In genomic region chr13:99104396-99104795, GRCh38 we compare ENCODE assay signal across 17 cellular contexts.
DNase-seq lines count a peak whose midpoint lies in the region; ATAC-seq, FAIRE-seq and TF ChIP-seq lines count a peak whose summit lies in the region.
"Had no signal": no experiment of that assay in that cellular context is flagged by ENCODE, and none has a peak within 500 bp of the region (broad histone marks: within the 10 kb centered on the region; RNA-seq: fewer than 3 reads in every experiment).

No MANE protein-coding gene starts in this region.

- no peaks in the 10 kb centered on the region for H4K20me1 ChIP-seq in neural progenitor cell (ENCODE audit: low read depth)
- H4K20me1 ChIP-seq: BLaER1 had no signal

- no peaks in the 10 kb centered on the region for H3K9me3 ChIP-seq in neural progenitor cell (ENCODE audit: low read depth)
- no peaks in the 10 kb centered on the region for H3K9me3 ChIP-seq in naive thymus-derived CD4-positive, alpha-beta T cell (ENCODE audit: control insufficient read depth in 2 of 3, low read length in 3 of 3)
- H3K9me3 ChIP-seq: BLaER1, Caco-2 had no signal

- no peaks in the 10 kb centered on the region for H3F3A ChIP-seq in neural progenitor cell (ENCODE audit: low read depth)

- peaks cover 9% of the 10 kb centered on the region for H3K4me1 Mint-ChIP-seq in neural progenitor cell
- peaks cover 0 to 14% (median 4%) of the 10 kb centered on the region in 7 donors for H3K4me1 Mint-ChIP-seq in naive thymus-derived CD4-positive, alpha-beta T cell

- no peaks in the 10 kb centered on the region for H3K36me3 ChIP-seq in neural progenitor cell
- no peaks in the 10 kb centered on the region for H3K36me3 ChIP-seq in naive thymus-derived CD4-positive, alpha-beta T cell (ENCODE audit: control insufficient read depth in 2 of 3, insufficient read depth in 3 of 3, low read length in 3 of 3)
- H3K36me3 ChIP-seq: BLaER1 had no signal

- peak overlapping the region; percentile 39 for H3K27ac ChIP-seq in caudate nucleus (ENCODE audit: low read depth, low read length)
- no peak overlapping the region for H3K27ac ChIP-seq in neural progenitor cell
- no peak overlapping the region for H3K27ac ChIP-seq in naive thymus-derived CD4-positive, alpha-beta T cell (ENCODE audit: low read depth, low read length)
- H3K27ac ChIP-seq: BLaER1 had no signal

- H3K4me3 Mint-ChIP-seq in neural progenitor cell, result no peak overlapping the region
- H3K4me3 Mint-ChIP-seq in naive thymus-derived CD4-positive, alpha-beta T cell, result no peak overlapping the region
- H3K4me3 Mint-ChIP-seq: CD8-positive, alpha-beta memory T cell; H9 had no signal

- ATAC-seq in naive thymus-derived CD4-positive, alpha-beta T cell, result no peak

- no peak for TF ChIP-seq CTCF in neural progenitor cell (IDR thresholded peaks at IDR 0.05)

- no peak for FAIRE-seq in RCC 7860 (lab: Jason Lieb, UNC)
- FAIRE-seq: GM19239 had no signal

- intact Hi-C loops in naive thymus-derived CD4-positive, alpha-beta T cell (cut with micrococcal nuclease), result no loop called here

- H3K27me3 ChIP-seq in neural progenitor cell, result no peaks in the 10 kb centered on the region
- no peaks in the 10 kb centered on the region for H3K27me3 ChIP-seq in naive thymus-derived CD4-positive, alpha-beta T cell (ENCODE audit: control insufficient read depth in 2 of 2, insufficient read depth in 2 of 2, low read length in 2 of 2)
- H3K27me3 ChIP-seq: BLaER1 had no signal

- H3K36me3 Mint-ChIP-seq in neural progenitor cell, result no peaks in the 10 kb centered on the region
- H3K36me3 Mint-ChIP-seq in naive thymus-derived CD4-positive, alpha-beta T cell, result peaks cover 0 to 8% (median 3%) of the 10 kb centered on the region in 5 donors

- in situ Hi-C loops in SK-MEL-5 (cut with HindIII; ENCODE audit: low pct_unique_long_range_greater_than_20kb, low sequenced_read_pairs), result no loop called here

- POLR2A ChIA-PET in naive thymus-derived CD4-positive, alpha-beta T cell (lab: Charles Lee), result no interaction called here

- H3K27me3 Mint-ChIP-seq in neural progenitor cell (ENCODE audit: insufficient read depth, low read depth), result peaks cover 7% of the 10 kb centered on the region
- peaks cover 0 to 29% (median 7%) of the 10 kb centered on the region in 5 donors for H3K27me3 Mint-ChIP-seq in naive thymus-derived CD4-positive, alpha-beta T cell

- peaks cover 13% of the 10 kb centered on the region for H3K4me1 ChIP-seq in neural progenitor cell
- no peaks in the 10 kb centered on the region for H3K4me1 ChIP-seq in naive thymus-derived CD4-positive, alpha-beta T cell (ENCODE audit: control insufficient read depth in 2 of 2, insufficient read depth in 2 of 2, low read length in 2 of 2)
- H3K4me1 ChIP-seq: BLaER1, Caco-2 had no signal

- H3K9me3 Mint-ChIP-seq in neural progenitor cell, result peaks cover 3% of the 10 kb centered on the region
- peaks cover 0 to 10% (median 3%) of the 10 kb centered on the region in 11 donors for H3K9me3 Mint-ChIP-seq in naive thymus-derived CD4-positive, alpha-beta T cell
- H3K9me3 Mint-ChIP-seq: H9 had no signal

- no peak overlapping the region for H3K27ac Mint-ChIP-seq in neural progenitor cell
- no peak overlapping the region for H3K27ac Mint-ChIP-seq in naive thymus-derived CD4-positive, alpha-beta T cell
- H3K27ac Mint-ChIP-seq: CD8-positive, alpha-beta memory T cell had no signal

- CTCF ChIA-PET in naive thymus-derived CD4-positive, alpha-beta T cell (lab: Charles Lee), result no interaction called here

- H3K4me3 ChIP-seq in neural progenitor cell, result no peak overlapping the region
- H3K4me3 ChIP-seq in naive thymus-derived CD4-positive, alpha-beta T cell (ENCODE audit: low read length), result no peak overlapping the region
- H3K4me3 ChIP-seq: BLaER1 had no signal

- H3K4me2 ChIP-seq in neural progenitor cell, result no peak overlapping the region
- H3K4me2 ChIP-seq: BLaER1 had no signal

- H3K79me2 ChIP-seq in neural progenitor cell (ENCODE audit: low read depth), result no peaks in the 10 kb centered on the region

- peak overlapping the region; percentile 78 for H2AFZ ChIP-seq in neural progenitor cell (replicated peaks)

- H3K9ac ChIP-seq in neural progenitor cell, result no peak overlapping the region
- H3K9ac ChIP-seq: BLaER1 had no signal

- peak; percentile 21 for DNase-seq in HT1080 (ENCODE audit: low read depth)
- peak; percentile 29 for DNase-seq in SK-MEL-5 (ENCODE audit: low read depth, low spot score)
- DNase-seq in caudate nucleus (lab: John Stamatoyannopoulos, UW), result peak in 27 of 61 donors; percentile 4 to 84 (median 30)
- DNase-seq in neural progenitor cell (ENCODE audit: low spot score), result no peak
- no peak for DNase-seq in naive thymus-derived CD4-positive, alpha-beta T cell
- no peak for DNase-seq in RCC 7860 (ENCODE audit: low spot score)
- DNase-seq in D341Med (ENCODE audit: low spot score), result no peak
- DNase-seq: 8988T; AML-193; Caco-2; CD8-positive, alpha-beta memory T cell; DMS53; GF-D8; GOT3; H9 had no signal

Comparison
In these comparisons a context has a peak if more than half of its experiments do, and no peak if none do; other contexts are left out.
1. DNase-seq: peak in HT1080 (single experiment) and SK-MEL-5 (single experiment); none in neural progenitor cell (single experiment), naive thymus-derived CD4-positive, alpha-beta T cell (0 of 9), RCC 7860 (single experiment) and D341Med (single experiment).